In the genomic region with DNA sequence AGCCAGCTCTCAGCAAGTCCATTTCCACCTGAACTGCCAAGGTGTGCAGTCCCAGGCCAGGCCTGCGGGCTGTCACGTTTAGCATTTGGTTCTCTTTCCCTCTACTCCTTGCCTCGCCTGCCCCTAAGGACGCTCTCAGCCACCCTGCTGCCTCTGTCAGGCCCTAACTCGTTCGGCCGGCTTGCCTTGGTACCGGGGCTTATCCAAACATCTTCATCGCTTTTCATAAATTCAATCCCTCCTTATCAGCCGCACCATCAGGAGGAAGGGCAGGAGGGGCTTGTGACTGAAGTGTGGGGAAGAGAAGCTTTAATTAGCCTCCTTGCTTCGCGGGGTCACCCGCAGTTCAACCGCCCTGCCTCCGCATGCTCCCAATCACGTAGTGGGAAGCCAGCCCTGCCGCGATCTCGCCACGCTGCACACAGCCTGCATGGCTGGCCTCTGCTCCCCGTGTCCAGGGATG, we compare ENCODE assay signal across 14 cellular contexts.
DNase-seq lines count a peak whose midpoint lies in the region; ATAC-seq and TF ChIP-seq lines count a peak whose summit lies in the region.
"Had no signal": no experiment of that assay in that cellular context is flagged by ENCODE, and none has a peak within 500 bp of the region (broad histone marks: within the 10 kb centered on the region; RNA-seq: fewer than 3 reads in every experiment).

No MANE protein-coding gene starts in this region.

- no TSS peak for BruUV-seq in HCT116 (replicated peaks; lab: Mats Ljungman, UMichigan)

- H3K27me3 ChIP-seq in HCT116 (ENCODE audit: insufficient read depth, low read length) (no peaks in the 10 kb centered on the region), dorsolateral prefrontal cortex (no peaks in the 10 kb centered on the region)
- H3K27me3 ChIP-seq: Peyer's patch, testis had no signal

- H3K9me3 ChIP-seq in HCT116 (ENCODE audit: control insufficient read depth in 1 of 2, insufficient read depth in 1 of 2, low read depth in 1 of 2, low read length in 2 of 2), result peaks cover 0 to 12% of the 10 kb centered on the region in 2 experiments; a peak in 1 of 4 replicates
- H3K9me3 ChIP-seq: Peyer's patch, testis had no signal

- H3K27me3 Mint-ChIP-seq in progenitor cell of endocrine pancreas, result peaks cover 30% of the 10 kb centered on the region
- H3K27me3 Mint-ChIP-seq: activated CD4-positive, alpha-beta memory T cell treated with anti-CD3 and anti-CD28 coated beads, Interleukin-2, amount 10 ng/mL, durations not matched to agents 7 days and 5 days had no signal

- H2AFZ ChIP-seq in HCT116 (ENCODE audit: low read depth, low read length, poor library complexity, severe bottlenecking), result no peak overlapping the region

- no peaks in the 10 kb centered on the region for H3K79me2 ChIP-seq in HCT116 (ENCODE audit: insufficient read depth, low read length)

- no peaks in the 10 kb centered on the region for H3K36me3 ChIP-seq in HCT116 (ENCODE audit: control insufficient read depth in 1 of 2, insufficient read depth in 2 of 2, low read length in 2 of 2)
- H3K36me3 ChIP-seq: Peyer's patch had no signal

- intact Hi-C loops in HCT116 (cut with micrococcal nuclease), result no loop called here
- intact Hi-C loops in dorsolateral prefrontal cortex (cut with DNase I), result loop anchor here in 1 of 2 donors (10.0 kb wide), 2 partner anchors 53 to 163 kb away; no protein-coding TSS in a partner anchor
- intact Hi-C loops in left ventricle myocardium superior (cut with micrococcal nuclease), result no loop called here

- CTCF ChIA-PET in HCT116 (lab: Charles Lee), result interaction anchor here (1.3 kb wide), 1 partner anchor 12 kb away, joined by 6 read pairs; no protein-coding TSS in a partner anchor

- peaks cover 6% of the 10 kb centered on the region for H3K36me3 Mint-ChIP-seq in progenitor cell of endocrine pancreas (ENCODE audit: insufficient read depth)
- H3K36me3 Mint-ChIP-seq: T-cell had no signal

- no peaks in the 10 kb centered on the region for H3K9me2 ChIP-seq in HCT116 (ENCODE audit: insufficient read depth)

- H3K9ac ChIP-seq in HCT116 (ENCODE audit: low read length), result no peak overlapping the region

- POLR2A ChIA-PET in HCT116 (lab: Charles Lee), result no interaction called here

- H3K4me1 ChIP-seq in HCT116 (ENCODE audit: control insufficient read depth in 1 of 2, insufficient read depth in 2 of 2, low read length in 2 of 2), result peaks cover 0 to 5% of the 10 kb centered on the region in 2 experiments; a peak in 1 of 4 replicates
- H3K4me1 ChIP-seq: Peyer's patch, testis had no signal

- H3K27ac Mint-ChIP-seq in progenitor cell of endocrine pancreas, result peak overlapping the region; percentile 50
- H3K27ac Mint-ChIP-seq: activated CD4-positive, alpha-beta memory T cell treated with anti-CD3 and anti-CD28 coated beads, Interleukin-2, amount 10 ng/mL, durations not matched to agents 7 days and 5 days; T-cell had no signal

- TF ChIP-seq RAD21 in HCT116 (IDR thresholded peaks at IDR 0.05; ENCODE audit: low read depth), result no peak

- TF ChIP-seq CTCF in HCT116 (IDR thresholded peaks at IDR 0.05 in 2 of 3, conservative IDR thresholded peaks at IDR 0.05 in 1 of 3; ENCODE audit: borderline replicate concordance in 1 of 3, insufficient read depth in 1 of 3, low read depth in 2 of 3, low read length in 2 of 3) (peak in 1 of 3 experiments; percentile 26; a peak in 1 of 6 replicates), dorsolateral prefrontal cortex (IDR thresholded peaks at IDR 0.05 in 54 of 56, conservative IDR thresholded peaks at IDR 0.05 in 2 of 56; ENCODE audit: low read depth in 1 of 56, partially characterized antibody in 56 of 56) (no peak), progenitor cell of endocrine pancreas (IDR thresholded peaks at IDR 0.05; ENCODE audit: unreplicated experiment) (no peak)

- H3K4me3 ChIP-seq in HCT116 (replicated peaks in 1 of 2; ENCODE audit: low read depth in 1 of 2, low read length in 2 of 2), result no peak overlapping the region
- no peak overlapping the region for H3K4me3 ChIP-seq in dorsolateral prefrontal cortex
- H3K4me3 ChIP-seq: Peyer's patch, testis had no signal

- DNase-seq in HCT116 (ENCODE audit: low read depth, low spot score), result no peak
- DNase-seq in NCI-H526 treated with DMSO at 0.1 percent for 48 hours (lab: John Stamatoyannopoulos, UW), result peak; percentile 74
- DNase-seq in dorsolateral prefrontal cortex, result peak in 1 of 10 donors; percentile 26
- no peak for DNase-seq in progenitor cell of endocrine pancreas (ENCODE audit: low spot score, unreplicated experiment)
- DNase-seq in activated CD8-positive, alpha-beta memory T cell treated with anti-CD3 and anti-CD28 coated beads for 24 hours, result no peak
- no peak for DNase-seq in activated gamma-delta T cell (lab: John Stamatoyannopoulos, UW)
- DNase-seq in left ventricle myocardium superior, result no peak
- DNase-seq: activated CD4-positive, alpha-beta memory T cell treated with anti-CD3 and anti-CD28 coated beads, Interleukin-2, amount 10 ng/mL, durations not matched to agents 7 days and 5 days; NCI-H187 treated with DMSO at 0.1 percent for 48 hours; Peyer's patch; T-cell; testis had no signal

- RAD21 ChIA-PET in HCT116 (lab: Charles Lee; ENCODE audit: low non-redundant PET in 1 of 2, low total read pairs in 2 of 2, uncharacterized antibody in 2 of 2, unreplicated experiment in 2 of 2), result no interaction called here

- H3K9me3 Mint-ChIP-seq in progenitor cell of endocrine pancreas (ENCODE audit: low read depth), result peaks cover 7% of the 10 kb centered on the region
- H3K9me3 Mint-ChIP-seq: activated CD4-positive, alpha-beta memory T cell treated with anti-CD3 and anti-CD28 coated beads, Interleukin-2, amount 10 ng/mL, durations not matched to agents 7 days and 5 days had no signal

- no peak overlapping the region for H3K4me3 Mint-ChIP-seq in progenitor cell of endocrine pancreas (ENCODE audit: low read depth)
- H3K4me3 Mint-ChIP-seq: activated CD4-positive, alpha-beta memory T cell treated with anti-CD3 and anti-CD28 coated beads, Interleukin-2, amount 10 ng/mL, durations not matched to agents 7 days and 5 days; central memory CD8-positive, alpha-beta T cell; T-cell had no signal

- TF ChIP-seq POLR2A in HCT116 (IDR thresholded peaks at IDR 0.05; ENCODE audit: borderline replicate concordance, extremely low read depth, insufficient read depth, insufficient read length), result no peak

- H3K27ac ChIP-seq in HCT116 (ENCODE audit: low read depth, low read length) (no peak overlapping the region), dorsolateral prefrontal cortex (peak overlapping the region in 40 of 59 donors; percentile 3 to 80 (median 46))
- H3K27ac ChIP-seq: Peyer's patch, testis had no signal

- H3K4me2 ChIP-seq in HCT116 (ENCODE audit: low read length), result no peak overlapping the region

- H4K20me1 ChIP-seq in HCT116 (ENCODE audit: insufficient read depth), result no peaks in the 10 kb centered on the region

- peaks cover 10% of the 10 kb centered on the region for H3K4me1 Mint-ChIP-seq in progenitor cell of endocrine pancreas (ENCODE audit: low read depth)
- H3K4me1 Mint-ChIP-seq: activated CD4-positive, alpha-beta memory T cell treated with anti-CD3 and anti-CD28 coated beads, Interleukin-2, amount 10 ng/mL, durations not matched to agents 7 days and 5 days; central memory CD8-positive, alpha-beta T cell; T-cell had no signal

- peak; percentile 78 for ATAC-seq in HCT116
- ATAC-seq in HG03439 (IDR thresholded peaks at IDR 0.05; ENCODE audit: unreplicated experiment), result no peak
- no peak for ATAC-seq in left ventricle myocardium superior

TF ChIP-seq in HCT116, 20 proteins besides CTCF, POLR2A, EP300 and RAD21 (continues in another document):
- TF ChIP-seq, protein P1, sequence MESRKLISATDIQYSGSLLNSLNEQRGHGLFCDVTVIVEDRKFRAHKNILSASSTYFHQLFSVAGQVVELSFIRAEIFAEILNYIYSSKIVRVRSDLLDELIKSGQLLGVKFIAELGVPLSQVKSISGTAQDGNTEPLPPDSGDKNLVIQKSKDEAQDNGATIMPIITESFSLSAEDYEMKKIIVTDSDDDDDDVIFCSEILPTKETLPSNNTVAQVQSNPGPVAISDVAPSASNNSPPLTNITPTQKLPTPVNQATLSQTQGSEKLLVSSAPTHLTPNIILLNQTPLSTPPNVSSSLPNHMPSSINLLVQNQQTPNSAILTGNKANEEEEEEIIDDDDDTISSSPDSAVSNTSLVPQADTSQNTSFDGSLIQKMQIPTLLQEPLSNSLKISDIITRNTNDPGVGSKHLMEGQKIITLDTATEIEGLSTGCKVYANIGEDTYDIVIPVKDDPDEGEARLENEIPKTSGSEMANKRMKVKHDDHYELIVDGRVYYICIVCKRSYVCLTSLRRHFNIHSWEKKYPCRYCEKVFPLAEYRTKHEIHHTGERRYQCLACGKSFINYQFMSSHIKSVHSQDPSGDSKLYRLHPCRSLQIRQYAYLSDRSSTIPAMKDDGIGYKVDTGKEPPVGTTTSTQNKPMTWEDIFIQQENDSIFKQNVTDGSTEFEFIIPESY (IDR thresholded peaks at IDR 0.05; ENCODE audit: extremely low read depth, insufficient replicate concordance, low read length), result no peak
- no peak for TF ChIP-seq ZFX (IDR thresholded peaks at IDR 0.05)
- no peak for TF ChIP-seq CBX3 (IDR thresholded peaks at IDR 0.05; ENCODE audit: low read depth)
- no peak for TF ChIP-seq SIN3A (IDR thresholded peaks at IDR 0.05; ENCODE audit: low read depth)
- no peak for TF ChIP-seq EZH2phosphoT487 (IDR thresholded peaks at IDR 0.05; ENCODE audit: borderline replicate concordance)
- TF ChIP-seq CEBPB (IDR thresholded peaks at IDR 0.05; ENCODE audit: low read depth), result no peak
- TF ChIP-seq ELF1 (IDR thresholded peaks at IDR 0.05; ENCODE audit: borderline replicate concordance, low read depth), result no peak
- no peak for TF ChIP-seq EGR1 (IDR thresholded peaks at IDR 0.05; ENCODE audit: low read depth)
- TF ChIP-seq, protein P2, sequence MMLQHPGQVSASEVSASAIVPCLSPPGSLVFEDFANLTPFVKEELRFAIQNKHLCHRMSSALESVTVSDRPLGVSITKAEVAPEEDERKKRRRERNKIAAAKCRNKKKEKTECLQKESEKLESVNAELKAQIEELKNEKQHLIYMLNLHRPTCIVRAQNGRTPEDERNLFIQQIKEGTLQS (IDR thresholded peaks at IDR 0.05), result no peak
- no peak for TF ChIP-seq SP1 (IDR thresholded peaks at IDR 0.05; ENCODE audit: low read depth)
- TF ChIP-seq POLR2AphosphoS5 (IDR thresholded peaks at IDR 0.05; ENCODE audit: low read depth, low read length), result no peak
- TF ChIP-seq JUND (IDR thresholded peaks at IDR 0.05), result no peak
- TF ChIP-seq SRF (IDR thresholded peaks at IDR 0.05; ENCODE audit: low read depth), result no peak
- TF ChIP-seq FOSL1 (IDR thresholded peaks at IDR 0.05; ENCODE audit: low read depth), result no peak
- TF ChIP-seq YY1 (IDR thresholded peaks at IDR 0.05; ENCODE audit: extremely low read depth, insufficient replicate concordance, low read depth, low read length), result no peak
- TF ChIP-seq, protein P3, sequence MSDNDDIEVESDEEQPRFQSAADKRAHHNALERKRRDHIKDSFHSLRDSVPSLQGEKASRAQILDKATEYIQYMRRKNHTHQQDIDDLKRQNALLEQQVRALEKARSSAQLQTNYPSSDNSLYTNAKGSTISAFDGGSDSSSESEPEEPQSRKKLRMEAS (IDR thresholded peaks at IDR 0.05), result no peak
